In the genomic region with DNA sequence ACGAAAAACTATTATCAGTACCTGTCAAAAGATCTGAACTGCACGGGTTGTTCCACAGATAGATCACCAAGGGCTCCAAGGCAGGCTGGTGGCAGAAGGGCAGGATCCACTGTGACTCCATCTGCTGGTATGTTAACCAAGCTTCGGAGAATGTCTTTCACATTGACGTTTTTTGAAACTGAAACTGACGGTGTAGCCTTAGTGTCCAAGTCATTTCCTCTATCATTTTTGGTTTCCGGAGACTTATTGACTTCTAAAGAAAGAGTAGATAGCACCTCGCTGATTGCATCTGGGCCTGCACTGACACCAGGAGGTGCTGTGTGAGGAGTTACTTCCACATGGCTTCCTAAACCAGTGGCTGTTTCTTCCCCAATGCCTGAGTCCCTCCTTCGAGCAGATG, we compare ENCODE assay signal across 8 cellular contexts.
DNase-seq lines count a peak whose midpoint lies in the region; ATAC-seq and TF ChIP-seq lines count a peak whose summit lies in the region.

No MANE protein-coding gene starts in this region.

- no peak overlapping the region for H3K9ac ChIP-seq in PC-3 (ENCODE audit: low read length)
- H3K9ac ChIP-seq in colonic mucosa (ENCODE audit: low read depth in 2 of 2, low read length in 2 of 2), result no peak overlapping the region

- no peak overlapping the region for H3K4me3 ChIP-seq in PC-3 (ENCODE audit: low read length)
- H3K4me3 ChIP-seq in right cardiac atrium (ENCODE audit: low read length), result no peak overlapping the region
- peak overlapping the region in 1 of 12 donors; percentile 16 for H3K4me3 ChIP-seq in heart left ventricle
- H3K4me3 ChIP-seq in colonic mucosa, result no peak overlapping the region

- DNase-seq in GM19240 (ENCODE audit: insufficient read length, low spot score) (peak; percentile 28), PC-3 (no peak), right cardiac atrium (no peak), heart left ventricle (no peak), colonic mucosa (no peak)
- peak; percentile 76 for DNase-seq in activated CD4-positive, alpha-beta memory T cell treated with anti-CD3 and anti-CD28 coated beads for 36 hours
- peak; percentile 43 for DNase-seq in stimulated activated CD4-positive, alpha-beta T cell treated with anti-CD3 and anti-CD28 coated beads, Interleukin-15, amount 100 ng/mL, for 24 hours

- H3K9me3 ChIP-seq in PC-3 (ENCODE audit: low read length) (no peaks in the 10 kb centered on the region), right cardiac atrium (ENCODE audit: control insufficient read depth, low read length) (no peaks in the 10 kb centered on the region), heart left ventricle (peaks cover 0 to 9% (median 0%) of the 10 kb centered on the region in 12 donors), colonic mucosa (no peaks in the 10 kb centered on the region)

- ATAC-seq in HG03103 (IDR thresholded peaks at IDR 0.05; ENCODE audit: low read depth, unreplicated experiment), result peak; percentile 95
- no peak for ATAC-seq in PC-3
- no peak for ATAC-seq in right cardiac atrium
- no peak for ATAC-seq in heart left ventricle

- H3K9me3 Mint-ChIP-seq in activated CD4-positive, alpha-beta memory T cell treated with anti-CD3 and anti-CD28 coated beads for 36 hours, result no peaks in the 10 kb centered on the region

- H3K4me1 Mint-ChIP-seq in activated CD4-positive, alpha-beta memory T cell treated with anti-CD3 and anti-CD28 coated beads for 36 hours (ENCODE audit: low read depth), result peaks cover 42% of the 10 kb centered on the region

- H3K27ac ChIP-seq in PC-3 (ENCODE audit: low read length) (no peak overlapping the region), right cardiac atrium (ENCODE audit: low read length) (no peak overlapping the region), heart left ventricle (peak overlapping the region in 1 of 12 donors; percentile 16), colonic mucosa (no peak overlapping the region)

- CTCF ChIA-PET in activated CD4-positive, alpha-beta memory T cell treated with anti-CD3 and anti-CD28 coated beads for 36 hours (lab: Charles Lee), result interaction anchor here (0.7 to 2.2 kb wide), 12 partner anchors 10 to 897 kb away, joined by 3 to 15 read pairs (median 3); no protein-coding TSS in a partner anchor
- CTCF ChIA-PET in PC-3 (lab: Charles Lee), result no interaction called here

- H3K4me1 ChIP-seq in PC-3 (ENCODE audit: insufficient read depth, low read length) (no peaks in the 10 kb centered on the region; the same call in 1 of the 2 replicates), right cardiac atrium (ENCODE audit: control insufficient read depth, insufficient read depth, low read length) (no peaks in the 10 kb centered on the region), heart left ventricle (peaks cover 0 to 12% (median 0%) of the 10 kb centered on the region in 12 donors), colonic mucosa (no peaks in the 10 kb centered on the region)

- H3K4me3 Mint-ChIP-seq in activated CD4-positive, alpha-beta memory T cell treated with anti-CD3 and anti-CD28 coated beads for 36 hours, result no peak overlapping the region

- no peak overlapping the region for H2AFZ ChIP-seq in PC-3 (ENCODE audit: low read length)

- H3K79me2 ChIP-seq in PC-3 (ENCODE audit: low read length), result no peaks in the 10 kb centered on the region

- no TSS peak for BruUV-seq in PC-3 (replicated peaks; lab: Mats Ljungman, UMichigan)

- no peaks in the 10 kb centered on the region for H3F3A ChIP-seq in PC-3 (ENCODE audit: low read length, unreplicated experiment)

- no peak for TF ChIP-seq POLR2A in heart left ventricle (IDR thresholded peaks at IDR 0.05)

- no peaks in the 10 kb centered on the region for H3K9me2 ChIP-seq in PC-3 (replicated peaks; ENCODE audit: low read length)

- H3K27me3 ChIP-seq in PC-3 (ENCODE audit: low read length), result no peaks in the 10 kb centered on the region
- H3K27me3 ChIP-seq in right cardiac atrium (ENCODE audit: control insufficient read depth, insufficient read depth), result no peaks in the 10 kb centered on the region
- H3K27me3 ChIP-seq in heart left ventricle, result no peaks in the 10 kb centered on the region
- no peaks in the 10 kb centered on the region for H3K27me3 ChIP-seq in colonic mucosa

- no peaks in the 10 kb centered on the region for H3K27me3 Mint-ChIP-seq in activated CD4-positive, alpha-beta memory T cell treated with anti-CD3 and anti-CD28 coated beads for 36 hours

- intact Hi-C loops in activated CD4-positive, alpha-beta memory T cell treated with anti-CD3 and anti-CD28 coated beads for 36 hours (cut with micrococcal nuclease), result loop anchor here (1.0 to 2.0 kb wide), 7 partner anchors 10 to 530 kb away; a partner anchor contains a TSS
- intact Hi-C loops in PC-3 (cut with micrococcal nuclease) (no loop called here), right cardiac atrium (cut with DNase I) (no loop called here), heart left ventricle (cut with DNase I) (no loop called here), colonic mucosa (cut with DNase I) (no loop called here)

- WGBS in right cardiac atrium, result 79% methylated on average over 8 of the region's 8 CpGs
- 78 to 86% (median 82%) methylated on average over 8 of the region's 8 CpGs for WGBS in heart left ventricle, 4 donors

- POLR2A ChIA-PET in activated CD4-positive, alpha-beta memory T cell treated with anti-CD3 and anti-CD28 coated beads for 36 hours (lab: Charles Lee), result interaction anchor here (1.3 kb wide), 1 partner anchor 9 kb away, joined by 4 read pairs; no protein-coding TSS in a partner anchor
- POLR2A ChIA-PET in PC-3 (lab: Charles Lee; ENCODE audit: unreplicated experiment), result no interaction called here

- H3K36me3 ChIP-seq in PC-3 (ENCODE audit: low read depth, low read length), result no peaks in the 10 kb centered on the region
- H3K36me3 ChIP-seq in heart left ventricle, result peaks cover 0 to 19% (median 5%) of the 10 kb centered on the region in 9 donors
- H3K36me3 ChIP-seq in colonic mucosa, result no peaks in the 10 kb centered on the region

- no peaks in the 10 kb centered on the region for H4K20me1 ChIP-seq in PC-3 (ENCODE audit: low read length)

- H3K36me3 Mint-ChIP-seq in activated CD4-positive, alpha-beta memory T cell treated with anti-CD3 and anti-CD28 coated beads for 36 hours, result peaks cover 38% of the 10 kb centered on the region

- no peak for TF ChIP-seq CTCF in PC-3 (conservative IDR thresholded peaks at IDR 0.05; ENCODE audit: low read depth, low read length)
- peak in 1 of 12 donors; percentile 5 for TF ChIP-seq CTCF in heart left ventricle (IDR thresholded peaks at IDR 0.05)
- no peak for TF ChIP-seq CTCF in colonic mucosa (IDR thresholded peaks at IDR 0.05)

- H3K27ac Mint-ChIP-seq in activated CD4-positive, alpha-beta memory T cell treated with anti-CD3 and anti-CD28 coated beads for 36 hours, result peak overlapping the region; percentile 72

- no peak overlapping the region for H3K4me2 ChIP-seq in PC-3 (ENCODE audit: low read length)

Comparison
In these comparisons a context has a peak if more than half of its experiments do, and no peak if none do; other contexts are left out.
1. DNase-seq: peak in GM19240 (single experiment), activated CD4-positive, alpha-beta memory T cell treated with anti-CD3 and anti-CD28 coated beads for 36 hours (single experiment) and stimulated activated CD4-positive, alpha-beta T cell treated with anti-CD3 and anti-CD28 coated beads, Interleukin-15, amount 100 ng/mL, for 24 hours (single experiment); none in PC-3 (single experiment), right cardiac atrium (0 of 3), heart left ventricle (0 of 5) and colonic mucosa (single experiment).